14 cellular contexts compared by ENCODE assay signal in genomic region chr9:69218166-69218565, GRCh38. TPM values are rescaled to one million over a fixed set of nuclear protein-coding genes. Genes with fewer than 3 reads are reported as not detected.
DNase-seq lines count a peak whose midpoint lies in the region; ATAC-seq lines count a peak whose summit lies in the region.
"Had no signal": no experiment of that assay in that cellular context is flagged by ENCODE, and none has a peak within 500 bp of the region (broad histone marks: within the 10 kb centered on the region; RNA-seq: fewer than 3 reads in every experiment).

No MANE protein-coding gene starts in this region.

- DNase-seq in DMS79 treated with DMSO at 0.1 percent for 48 hours (lab: John Stamatoyannopoulos, UW) (peak; percentile 46), DMS79 (lab: John Stamatoyannopoulos, UW) (no peak), NCI-H1092 (lab: John Stamatoyannopoulos, UW) (peak; percentile 56), NCI-H2227 treated with DMSO at 0.1 percent for 48 hours (lab: John Stamatoyannopoulos, UW) (peak; percentile 85), cerebellum (ENCODE audit: low spot score) (peak; percentile 17), NCI-H2171 (lab: John Stamatoyannopoulos, UW) (no peak), H4 (ENCODE audit: low spot score) (no peak), sciatic nerve (ENCODE audit: low spot score) (no peak)
- DNase-seq: DMS153, Karpas-422, MM.1S, NCI-H1694, PC-3 had no signal

- ATAC-seq in sciatic nerve: no peak
- ATAC-seq: GM12878, PC-3 had no signal

- intact Hi-C loops in sciatic nerve (cut with DNase I): no loop called here

RNA-seq across cellular contexts. Expression of gene TJP2, which starts 44.1 kb away (rescaled TPM):
- total RNA-seq in cerebellum: 23.0 TPM
- total RNA-seq in H4 (2014; rRNA removed; shearing (Covaris generic)): 8.2 and 10.7 TPM in 2 replicates
- 129 TPM for total RNA-seq in sciatic nerve

Comparison
In these comparisons a context has a peak if more than half of its experiments do, and no peak if none do; other contexts are left out.
1. DNase-seq: peak in DMS79 treated with DMSO at 0.1 percent for 48 hours (single experiment), NCI-H1092 (single experiment), NCI-H2227 treated with DMSO at 0.1 percent for 48 hours (single experiment) and cerebellum (single experiment); none in DMS79 (single experiment), NCI-H2171 (single experiment), H4 (single experiment) and sciatic nerve (single experiment).